Comparison of ENCODE assay signal across 1 cellular context in the genomic region with DNA sequence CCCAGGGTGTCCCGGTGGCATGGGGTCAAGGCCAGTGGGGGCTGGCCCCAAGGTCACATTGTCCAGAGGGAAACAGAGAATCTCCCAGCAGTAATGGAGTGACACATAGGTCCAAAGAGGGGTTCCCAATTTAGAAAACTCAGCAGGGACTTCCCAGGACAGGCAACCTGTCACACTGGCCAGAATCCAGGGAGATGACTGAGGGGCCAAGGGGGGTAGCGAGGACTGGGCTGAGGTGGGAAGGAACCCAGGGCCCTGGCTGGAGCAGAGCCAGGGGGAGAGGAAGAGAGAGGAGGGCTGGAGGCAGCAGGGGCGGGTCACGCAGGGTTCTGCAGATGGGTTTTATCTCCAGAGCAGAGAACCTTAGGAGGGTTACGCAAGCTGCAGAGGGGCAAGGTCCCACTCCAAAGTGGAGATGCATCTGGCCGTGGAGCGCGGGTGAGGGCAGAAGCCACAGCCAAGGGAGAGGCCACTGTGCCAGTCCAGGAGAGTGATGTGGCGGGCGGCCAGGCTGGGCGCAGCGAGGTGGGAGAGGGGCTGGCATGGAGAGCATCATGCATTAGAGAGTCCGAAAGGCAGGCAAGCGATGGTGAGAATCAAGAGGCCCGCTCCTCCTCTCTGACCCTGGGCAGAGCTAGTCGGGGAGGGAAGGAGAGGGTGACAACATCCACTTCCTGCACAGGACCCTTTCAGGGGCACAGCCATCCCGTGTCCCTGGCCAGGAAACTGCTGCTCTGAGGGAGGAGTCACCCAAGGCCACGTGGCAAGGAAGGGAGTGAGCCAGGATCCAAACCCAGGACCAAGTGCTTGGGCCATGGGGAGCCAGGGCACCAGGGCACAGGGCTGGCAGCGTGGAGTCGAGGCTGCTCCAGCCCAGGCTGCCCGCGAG.
TF ChIP-seq lines count a peak whose summit lies in the region.

No MANE protein-coding gene starts in this region.

TF ChIP-seq in HepG2, 621 proteins besides CTCF, POLR2A, EP300 and RAD21 (continued from another document and continues in another):
- TF ChIP-seq, protein P1, sequence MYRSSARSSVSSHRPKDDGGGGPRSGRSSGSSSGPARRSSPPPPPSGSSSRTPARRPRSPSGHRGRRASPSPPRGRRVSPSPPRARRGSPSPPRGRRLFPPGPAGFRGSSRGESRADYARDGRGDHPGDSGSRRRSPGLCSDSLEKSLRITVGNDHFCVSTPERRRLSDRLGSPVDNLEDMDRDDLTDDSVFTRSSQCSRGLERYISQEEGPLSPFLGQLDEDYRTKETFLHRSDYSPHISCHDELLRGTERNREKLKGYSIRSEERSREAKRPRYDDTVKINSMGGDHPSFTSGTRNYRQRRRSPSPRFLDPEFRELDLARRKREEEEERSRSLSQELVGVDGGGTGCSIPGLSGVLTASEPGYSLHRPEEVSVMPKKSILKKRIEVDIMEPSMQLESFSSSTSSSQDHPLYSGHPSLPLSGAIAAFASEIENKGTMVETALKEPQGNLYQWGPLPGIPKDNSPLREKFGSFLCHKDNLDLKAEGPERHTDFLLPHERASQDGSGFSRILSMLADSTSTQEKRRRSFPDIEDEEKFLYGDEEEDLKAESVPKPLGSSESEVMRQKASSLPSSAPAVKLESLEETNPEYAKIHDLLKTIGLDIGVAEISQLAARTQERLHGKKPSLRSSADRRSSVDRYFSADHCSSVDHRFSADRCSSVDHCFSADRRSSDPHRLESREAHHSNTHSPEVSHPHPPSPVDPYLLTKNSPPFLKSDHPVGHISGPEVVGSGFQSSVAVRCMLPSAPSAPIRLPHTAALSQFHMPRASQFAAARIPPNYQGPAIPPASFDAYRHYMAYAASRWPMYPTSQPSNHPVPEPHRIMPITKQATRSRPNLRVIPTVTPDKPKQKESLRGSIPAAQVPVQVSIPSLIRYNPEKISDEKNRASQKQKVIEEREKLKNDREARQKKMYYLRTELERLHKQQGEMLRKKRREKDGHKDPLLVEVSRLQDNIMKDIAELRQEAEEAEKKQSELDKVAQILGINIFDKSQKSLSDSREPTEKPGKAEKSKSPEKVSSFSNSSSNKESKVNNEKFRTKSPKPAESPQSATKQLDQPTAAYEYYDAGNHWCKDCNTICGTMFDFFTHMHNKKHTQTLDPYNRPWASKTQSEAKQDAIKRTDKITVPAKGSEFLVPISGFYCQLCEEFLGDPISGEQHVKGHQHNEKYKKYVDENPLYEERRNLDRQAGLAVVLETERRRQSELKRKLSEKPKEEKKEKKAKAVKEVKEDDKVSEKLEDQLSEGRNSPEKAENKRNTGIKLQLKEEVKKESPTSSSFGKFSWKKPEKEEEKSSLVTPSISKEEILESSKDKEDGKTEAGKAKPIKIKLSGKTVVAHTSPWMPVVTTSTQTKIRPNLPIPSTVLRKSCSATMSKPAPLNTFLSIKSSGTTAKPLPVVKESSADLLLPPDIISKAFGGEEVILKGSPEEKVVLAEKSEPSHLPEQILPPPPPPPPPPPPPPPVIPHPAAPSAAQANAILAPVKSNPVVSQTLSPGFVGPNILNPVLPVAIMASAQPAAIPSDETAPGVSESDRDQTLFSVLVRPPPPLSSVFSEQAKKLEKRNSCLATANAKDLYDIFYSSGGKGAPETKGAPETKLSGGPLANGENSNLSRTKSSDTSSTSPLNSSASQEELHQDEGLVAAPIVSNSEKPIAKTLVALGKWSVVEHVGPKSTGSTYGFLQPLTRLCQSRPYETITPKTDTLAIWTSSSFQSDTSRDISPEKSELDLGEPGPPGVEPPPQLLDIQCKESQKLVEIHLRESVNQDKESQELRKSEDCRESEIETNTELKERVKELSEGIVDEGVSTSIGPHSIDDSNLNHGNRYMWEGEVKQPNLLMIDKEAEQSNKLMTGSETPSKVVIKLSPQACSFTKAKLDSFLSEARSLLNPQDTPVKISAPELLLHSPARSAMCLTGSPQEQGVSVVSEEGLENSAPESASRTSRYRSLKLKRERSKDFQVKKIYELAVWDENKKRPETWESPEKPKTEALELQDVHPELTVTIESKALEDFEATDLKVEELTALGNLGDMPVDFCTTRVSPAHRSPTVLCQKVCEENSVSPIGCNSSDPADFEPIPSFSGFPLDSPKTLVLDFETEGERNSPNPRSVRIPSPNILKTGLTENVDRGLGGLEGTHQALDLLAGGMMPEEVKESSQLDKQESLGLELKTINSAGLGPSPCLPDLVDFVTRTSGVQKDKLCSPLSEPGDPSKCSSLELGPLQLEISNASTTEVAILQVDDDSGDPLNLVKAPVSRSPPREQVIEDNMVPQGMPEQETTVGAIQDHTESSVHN (CRISPR knock-in tag; IDR thresholded peaks at IDR 0.05): no peak
- no peak for TF ChIP-seq WIZ (CRISPR knock-in tag; IDR thresholded peaks at IDR 0.05)
- no peak for TF ChIP-seq ZNF501 (CRISPR knock-in tag; IDR thresholded peaks at IDR 0.05)
- no peak for TF ChIP-seq EEA1 (CRISPR knock-in tag; IDR thresholded peaks at IDR 0.05; ENCODE audit: borderline replicate concordance)
- TF ChIP-seq SMARCC2 (IDR thresholded peaks at IDR 0.05): no peak
- TF ChIP-seq, protein P2, sequence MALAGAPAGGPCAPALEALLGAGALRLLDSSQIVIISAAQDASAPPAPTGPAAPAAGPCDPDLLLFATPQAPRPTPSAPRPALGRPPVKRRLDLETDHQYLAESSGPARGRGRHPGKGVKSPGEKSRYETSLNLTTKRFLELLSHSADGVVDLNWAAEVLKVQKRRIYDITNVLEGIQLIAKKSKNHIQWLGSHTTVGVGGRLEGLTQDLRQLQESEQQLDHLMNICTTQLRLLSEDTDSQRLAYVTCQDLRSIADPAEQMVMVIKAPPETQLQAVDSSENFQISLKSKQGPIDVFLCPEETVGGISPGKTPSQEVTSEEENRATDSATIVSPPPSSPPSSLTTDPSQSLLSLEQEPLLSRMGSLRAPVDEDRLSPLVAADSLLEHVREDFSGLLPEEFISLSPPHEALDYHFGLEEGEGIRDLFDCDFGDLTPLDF (CRISPR knock-in tag; IDR thresholded peaks at IDR 0.05): no peak
- TF ChIP-seq ZZZ3 (CRISPR knock-in tag; IDR thresholded peaks at IDR 0.05; ENCODE audit: borderline replicate concordance): no peak
- TF ChIP-seq, protein P3, sequence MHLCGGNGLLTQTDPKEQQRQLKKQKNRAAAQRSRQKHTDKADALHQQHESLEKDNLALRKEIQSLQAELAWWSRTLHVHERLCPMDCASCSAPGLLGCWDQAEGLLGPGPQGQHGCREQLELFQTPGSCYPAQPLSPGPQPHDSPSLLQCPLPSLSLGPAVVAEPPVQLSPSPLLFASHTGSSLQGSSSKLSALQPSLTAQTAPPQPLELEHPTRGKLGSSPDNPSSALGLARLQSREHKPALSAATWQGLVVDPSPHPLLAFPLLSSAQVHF (CRISPR knock-in tag; IDR thresholded peaks at IDR 0.05): no peak
- TF ChIP-seq MEIS2 (CRISPR knock-in tag; IDR thresholded peaks at IDR 0.05): no peak
- TF ChIP-seq YY1 (IDR thresholded peaks at IDR 0.05; ENCODE audit: insufficient read depth, insufficient replicate concordance, low read depth, low read length): no peak
- no peak for TF ChIP-seq U2AF2 (IDR thresholded peaks at IDR 0.05; ENCODE audit: low read depth, low read length)
- TF ChIP-seq, protein P4, sequence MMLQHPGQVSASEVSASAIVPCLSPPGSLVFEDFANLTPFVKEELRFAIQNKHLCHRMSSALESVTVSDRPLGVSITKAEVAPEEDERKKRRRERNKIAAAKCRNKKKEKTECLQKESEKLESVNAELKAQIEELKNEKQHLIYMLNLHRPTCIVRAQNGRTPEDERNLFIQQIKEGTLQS (CRISPR knock-in tag; IDR thresholded peaks at IDR 0.05): no peak
- no peak for TF ChIP-seq ZNF747 (CRISPR knock-in tag; IDR thresholded peaks at IDR 0.05; ENCODE audit: borderline replicate concordance)
- peak; percentile 66 for TF ChIP-seq ZMYM3 (CRISPR knock-in tag; IDR thresholded peaks at IDR 0.05)
- TF ChIP-seq ZFAT (CRISPR knock-in tag; conservative IDR thresholded peaks at IDR 0.05): no peak
- peak; percentile 67 for TF ChIP-seq SAP130 (CRISPR knock-in tag; IDR thresholded peaks at IDR 0.05; ENCODE audit: low read depth)
- TF ChIP-seq PAWR (CRISPR knock-in tag; IDR thresholded peaks at IDR 0.05; ENCODE audit: borderline replicate concordance): no peak
- TF ChIP-seq SCMH1 (CRISPR knock-in tag; IDR thresholded peaks at IDR 0.05; ENCODE audit: borderline replicate concordance): no peak
- TF ChIP-seq, protein P5, sequence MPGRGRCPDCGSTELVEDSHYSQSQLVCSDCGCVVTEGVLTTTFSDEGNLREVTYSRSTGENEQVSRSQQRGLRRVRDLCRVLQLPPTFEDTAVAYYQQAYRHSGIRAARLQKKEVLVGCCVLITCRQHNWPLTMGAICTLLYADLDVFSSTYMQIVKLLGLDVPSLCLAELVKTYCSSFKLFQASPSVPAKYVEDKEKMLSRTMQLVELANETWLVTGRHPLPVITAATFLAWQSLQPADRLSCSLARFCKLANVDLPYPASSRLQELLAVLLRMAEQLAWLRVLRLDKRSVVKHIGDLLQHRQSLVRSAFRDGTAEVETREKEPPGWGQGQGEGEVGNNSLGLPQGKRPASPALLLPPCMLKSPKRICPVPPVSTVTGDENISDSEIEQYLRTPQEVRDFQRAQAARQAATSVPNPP (CRISPR knock-in tag; IDR thresholded peaks at IDR 0.05): no peak
- peak; percentile 56 for TF ChIP-seq HNF4G (IDR thresholded peaks at IDR 0.05; ENCODE audit: borderline replicate concordance, low read depth, low read length)
- no peak for TF ChIP-seq HNF4G (CRISPR knock-in tag; IDR thresholded peaks at IDR 0.05; ENCODE audit: borderline replicate concordance, low read depth)
- TF ChIP-seq DMAP1 (CRISPR knock-in tag; IDR thresholded peaks at IDR 0.05): no peak
- no peak for TF ChIP-seq THYN1 (CRISPR knock-in tag; IDR thresholded peaks at IDR 0.05; ENCODE audit: borderline replicate concordance, low read depth)
- TF ChIP-seq, protein P6, sequence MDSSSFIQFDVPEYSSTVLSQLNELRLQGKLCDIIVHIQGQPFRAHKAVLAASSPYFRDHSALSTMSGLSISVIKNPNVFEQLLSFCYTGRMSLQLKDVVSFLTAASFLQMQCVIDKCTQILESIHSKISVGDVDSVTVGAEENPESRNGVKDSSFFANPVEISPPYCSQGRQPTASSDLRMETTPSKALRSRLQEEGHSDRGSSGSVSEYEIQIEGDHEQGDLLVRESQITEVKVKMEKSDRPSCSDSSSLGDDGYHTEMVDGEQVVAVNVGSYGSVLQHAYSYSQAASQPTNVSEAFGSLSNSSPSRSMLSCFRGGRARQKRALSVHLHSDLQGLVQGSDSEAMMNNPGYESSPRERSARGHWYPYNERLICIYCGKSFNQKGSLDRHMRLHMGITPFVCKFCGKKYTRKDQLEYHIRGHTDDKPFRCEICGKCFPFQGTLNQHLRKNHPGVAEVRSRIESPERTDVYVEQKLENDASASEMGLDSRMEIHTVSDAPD (CRISPR knock-in tag; IDR thresholded peaks at IDR 0.05): no peak
- no peak for TF ChIP-seq EHMT2 (IDR thresholded peaks at IDR 0.05; ENCODE audit: borderline replicate concordance, low read depth, low read length)
- TF ChIP-seq MBNL3 (CRISPR knock-in tag; conservative IDR thresholded peaks at IDR 0.05): no peak
- no peak for TF ChIP-seq CREB1 (IDR thresholded peaks at IDR 0.05)
- no peak for TF ChIP-seq CREB1 (CRISPR knock-in tag; IDR thresholded peaks at IDR 0.05)
- TF ChIP-seq, protein P7, sequence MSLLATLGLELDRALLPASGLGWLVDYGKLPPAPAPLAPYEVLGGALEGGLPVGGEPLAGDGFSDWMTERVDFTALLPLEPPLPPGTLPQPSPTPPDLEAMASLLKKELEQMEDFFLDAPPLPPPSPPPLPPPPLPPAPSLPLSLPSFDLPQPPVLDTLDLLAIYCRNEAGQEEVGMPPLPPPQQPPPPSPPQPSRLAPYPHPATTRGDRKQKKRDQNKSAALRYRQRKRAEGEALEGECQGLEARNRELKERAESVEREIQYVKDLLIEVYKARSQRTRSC (CRISPR knock-in tag; IDR thresholded peaks at IDR 0.05; ENCODE audit: low read depth): no peak
- no peak for TF ChIP-seq ZNF260 (CRISPR knock-in tag; IDR thresholded peaks at IDR 0.05; ENCODE audit: borderline replicate concordance, low read depth)
- peak; percentile 86 for TF ChIP-seq CEBPG (CRISPR knock-in tag; IDR thresholded peaks at IDR 0.05)
- TF ChIP-seq RNF2 (conservative IDR thresholded peaks at IDR 0.05; ENCODE audit: low read depth): no peak
- TF ChIP-seq MAF1 (CRISPR knock-in tag; IDR thresholded peaks at IDR 0.05; ENCODE audit: borderline replicate concordance): no peak
- peak; percentile 36; the same call in 1 of the 2 replicates for TF ChIP-seq ZFY (CRISPR knock-in tag; IDR thresholded peaks at IDR 0.05)
- no peak; the same call in 1 of the 2 replicates for TF ChIP-seq MIER3 (CRISPR knock-in tag; IDR thresholded peaks at IDR 0.05; ENCODE audit: borderline replicate concordance)
- TF ChIP-seq ZNF816 (CRISPR knock-in tag; IDR thresholded peaks at IDR 0.05; ENCODE audit: borderline replicate concordance): no peak
- no peak for TF ChIP-seq ELF3 (CRISPR knock-in tag; IDR thresholded peaks at IDR 0.05)
- TF ChIP-seq MLLT10 (CRISPR knock-in tag; IDR thresholded peaks at IDR 0.05): no peak
- no peak for TF ChIP-seq ZNF484 (CRISPR knock-in tag; IDR thresholded peaks at IDR 0.05; ENCODE audit: borderline replicate concordance, low read depth)
- TF ChIP-seq ZNF558 (CRISPR knock-in tag; IDR thresholded peaks at IDR 0.05; ENCODE audit: borderline replicate concordance): no peak
- TF ChIP-seq, protein P8, sequence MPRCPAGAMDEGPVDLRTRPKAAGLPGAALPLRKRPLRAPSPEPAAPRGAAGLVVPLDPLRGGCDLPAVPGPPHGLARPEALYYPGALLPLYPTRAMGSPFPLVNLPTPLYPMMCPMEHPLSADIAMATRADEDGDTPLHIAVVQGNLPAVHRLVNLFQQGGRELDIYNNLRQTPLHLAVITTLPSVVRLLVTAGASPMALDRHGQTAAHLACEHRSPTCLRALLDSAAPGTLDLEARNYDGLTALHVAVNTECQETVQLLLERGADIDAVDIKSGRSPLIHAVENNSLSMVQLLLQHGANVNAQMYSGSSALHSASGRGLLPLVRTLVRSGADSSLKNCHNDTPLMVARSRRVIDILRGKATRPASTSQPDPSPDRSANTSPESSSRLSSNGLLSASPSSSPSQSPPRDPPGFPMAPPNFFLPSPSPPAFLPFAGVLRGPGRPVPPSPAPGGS (CRISPR knock-in tag; IDR thresholded peaks at IDR 0.05): no peak
- TF ChIP-seq ETV5 (CRISPR knock-in tag; IDR thresholded peaks at IDR 0.05; ENCODE audit: borderline replicate concordance): no peak
- no peak for TF ChIP-seq REPIN1 (CRISPR knock-in tag; IDR thresholded peaks at IDR 0.05; ENCODE audit: borderline replicate concordance, low read depth)
- TF ChIP-seq ZFP36L2 (CRISPR knock-in tag; IDR thresholded peaks at IDR 0.05): no peak
- TF ChIP-seq ZNF552 (CRISPR knock-in tag; IDR thresholded peaks at IDR 0.05; ENCODE audit: borderline replicate concordance): no peak
